Comparison of ENCODE assay signal across 1 cellular context in the genomic region with DNA sequence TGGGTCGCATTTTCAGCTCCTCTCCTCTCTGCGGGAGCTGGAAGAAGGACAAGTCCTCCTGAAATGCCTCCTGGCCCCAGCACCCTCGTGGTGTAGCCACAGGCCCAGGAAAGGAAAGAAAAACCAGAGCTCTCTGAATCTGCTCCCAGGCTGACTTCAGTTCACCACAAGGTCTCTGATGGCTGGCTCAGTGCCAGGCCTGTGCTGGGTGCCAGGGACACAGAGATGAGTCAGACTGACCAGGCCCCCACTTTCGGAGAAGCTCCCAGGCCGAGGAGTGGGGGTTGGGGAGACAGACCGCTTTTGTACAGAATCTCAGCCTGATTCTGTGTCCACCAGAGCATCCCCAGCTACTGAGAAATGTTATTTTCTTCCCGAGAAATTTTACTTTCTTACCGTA.
TF ChIP-seq lines count a peak whose summit lies in the region.

No MANE protein-coding gene starts in this region.

TF ChIP-seq in SK-N-SH, 30 proteins besides CTCF, POLR2A, EP300 and RAD21 (continued from another document):
- TF ChIP-seq, protein P1, sequence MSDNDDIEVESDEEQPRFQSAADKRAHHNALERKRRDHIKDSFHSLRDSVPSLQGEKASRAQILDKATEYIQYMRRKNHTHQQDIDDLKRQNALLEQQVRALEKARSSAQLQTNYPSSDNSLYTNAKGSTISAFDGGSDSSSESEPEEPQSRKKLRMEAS (IDR thresholded peaks at IDR 0.05; ENCODE audit: low read depth), result peak; percentile 90
- peak; percentile 56; the same call in 1 of the 2 replicates for TF ChIP-seq PBX3 (IDR thresholded peaks at IDR 0.05)
- peak; percentile 95 for TF ChIP-seq RXRA (IDR thresholded peaks at IDR 0.05; ENCODE audit: borderline replicate concordance, low read depth)
- TF ChIP-seq SMC3 (IDR thresholded peaks at IDR 0.05; ENCODE audit: low read depth, low read length), result peak; percentile 5; the same call in 1 of the 2 replicates
- peak; percentile 95 for TF ChIP-seq CHD2 (IDR thresholded peaks at IDR 0.05; ENCODE audit: low read length, partially characterized antibody)
- TF ChIP-seq RFX5 (IDR thresholded peaks at IDR 0.05; ENCODE audit: low read length), result no peak
- no peak for TF ChIP-seq ELF1 (IDR thresholded peaks at IDR 0.05)
- TF ChIP-seq POLR2AphosphoS5 (IDR thresholded peaks at IDR 0.05; ENCODE audit: low read depth, low read length), result peak; percentile 65
- peak; percentile 29; the same call in 1 of the 2 replicates for TF ChIP-seq ZBTB33 (IDR thresholded peaks at IDR 0.05; ENCODE audit: borderline replicate concordance, low read depth)
- no peak for TF ChIP-seq MEF2A (IDR thresholded peaks at IDR 0.05; ENCODE audit: borderline replicate concordance, low read depth)
- no peak for TF ChIP-seq TAF1 (IDR thresholded peaks at IDR 0.05; ENCODE audit: borderline replicate concordance, low read depth, low read length)
- peak; percentile 56; the same call in 1 of the 2 replicates for TF ChIP-seq SIN3A (IDR thresholded peaks at IDR 0.05; ENCODE audit: borderline replicate concordance, low read depth, low read length)
